Comparison of ENCODE assay signal across 9 cellular contexts in the genomic region with DNA sequence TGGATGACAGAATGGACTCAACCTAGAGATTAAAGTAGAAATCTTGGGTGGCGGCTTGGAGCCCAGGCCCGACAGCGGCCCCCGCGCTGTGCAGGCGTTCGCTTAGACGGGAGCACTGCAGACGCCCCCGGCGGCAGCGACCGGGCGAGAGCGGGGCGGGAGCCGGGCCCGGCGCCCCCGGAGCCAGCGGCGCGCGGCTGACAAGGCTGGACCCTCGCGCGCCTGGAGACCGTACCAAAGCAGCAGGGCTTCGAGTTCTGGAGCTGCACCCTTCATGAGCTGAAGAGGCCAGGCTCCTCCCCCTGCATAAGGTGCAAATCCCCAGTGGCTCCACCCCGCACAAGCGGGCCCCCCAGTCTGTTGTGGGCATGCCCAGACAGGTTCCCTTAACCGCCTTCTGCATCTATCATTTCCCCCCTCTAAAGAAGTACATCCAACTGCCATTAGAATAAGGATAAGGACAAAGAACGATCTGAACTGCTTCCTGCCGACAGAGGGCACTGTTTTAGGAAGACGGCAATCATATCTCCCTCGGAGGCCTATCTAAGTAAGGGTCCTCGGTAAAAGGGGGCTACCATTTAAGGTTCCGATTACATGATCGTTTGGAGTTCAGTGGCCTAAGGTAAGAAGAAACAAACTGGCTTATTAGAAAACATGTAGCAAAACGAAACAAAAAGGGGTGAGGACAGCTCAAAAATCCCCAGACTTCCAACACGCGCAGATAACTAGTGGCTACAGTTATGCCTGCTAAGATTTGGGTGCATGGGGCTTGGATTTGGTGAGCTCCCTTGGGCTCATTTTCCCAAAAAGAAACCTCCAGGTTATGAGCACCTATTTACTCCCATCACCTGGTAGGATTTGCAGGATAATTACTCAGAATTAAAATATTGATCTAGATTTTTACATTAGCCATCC.
DNase-seq lines count a peak whose midpoint lies in the region; ATAC-seq and TF ChIP-seq lines count a peak whose summit lies in the region.
"Had no signal": no experiment of that assay in that cellular context is flagged by ENCODE, and none has a peak within 500 bp of the region (broad histone marks: within the 10 kb centered on the region; RNA-seq: fewer than 3 reads in every experiment).

No MANE protein-coding gene starts in this region.

- no peak for TF ChIP-seq CTCF in GM13976 (IDR thresholded peaks at IDR 0.05; ENCODE audit: borderline replicate concordance, control extremely low read depth, extremely low read depth, insufficient read depth, missing control alignments)
- peak; percentile 23 for TF ChIP-seq CTCF in astrocyte of the spinal cord (IDR thresholded peaks at IDR 0.05; ENCODE audit: low read depth, low read length)
- no peak for TF ChIP-seq CTCF in glutamatergic neuron (IDR thresholded peaks at IDR 0.05; ENCODE audit: partially characterized antibody, unreplicated experiment)

- H3K9me3 ChIP-seq in effector memory CD4-positive, alpha-beta T cell (ENCODE audit: control insufficient read depth, low read length): no peaks in the 10 kb centered on the region

- no peaks in the 10 kb centered on the region for H3K27me3 Mint-ChIP-seq in glutamatergic neuron (ENCODE audit: unreplicated experiment)

- no peaks in the 10 kb centered on the region for H3K27me3 ChIP-seq in effector memory CD4-positive, alpha-beta T cell (replicated peaks; ENCODE audit: control insufficient read depth, insufficient read depth, low read length, poor library complexity, severe bottlenecking)

- no peaks in the 10 kb centered on the region for H3K4me1 ChIP-seq in effector memory CD4-positive, alpha-beta T cell (ENCODE audit: control insufficient read depth, insufficient read depth, low read length, poor library complexity, severe bottlenecking)

- H3K27ac Mint-ChIP-seq in glutamatergic neuron (ENCODE audit: unreplicated experiment): no peak overlapping the region

- H3K4me1 Mint-ChIP-seq in glutamatergic neuron (ENCODE audit: low read depth, unreplicated experiment): no peaks in the 10 kb centered on the region

- no peak overlapping the region for H3K27ac ChIP-seq in effector memory CD4-positive, alpha-beta T cell (ENCODE audit: insufficient read depth, low read length, poor library complexity, severe bottlenecking)
- H3K27ac ChIP-seq: KMS-11 had no signal

- no peaks in the 10 kb centered on the region for H3K36me3 ChIP-seq in effector memory CD4-positive, alpha-beta T cell (ENCODE audit: control insufficient read depth, insufficient read depth, low read length)

- peaks cover 6% of the 10 kb centered on the region for H3K36me3 Mint-ChIP-seq in glutamatergic neuron (ENCODE audit: unreplicated experiment)

- DNase-seq in GM13976 (ENCODE audit: low spot score): peak; percentile 37
- DNase-seq in astrocyte of the spinal cord (ENCODE audit: low read depth, low spot score): no peak
- DNase-seq in lung microvascular endothelial cell (ENCODE audit: low read depth in 2 of 2): peak; percentile 12 to 24
- DNase-seq in glutamatergic neuron: no peak
- DNase-seq in A172 (ENCODE audit: low spot score): no peak
- DNase-seq in effector memory CD4-positive, alpha-beta T cell: no peak
- no peak for DNase-seq in stimulated activated naive CD4-positive, alpha-beta T cell (lab: John Stamatoyannopoulos, UW)

- in situ Hi-C loops in GM13976 (cut with MboI; ENCODE audit: low sequenced_read_pairs, unreplicated experiment): no loop called here
- in situ Hi-C loops in astrocyte of the spinal cord (cut with HindIII; ENCODE audit: low sequenced_read_pairs): no loop called here

- ATAC-seq in HG03442 (IDR thresholded peaks at IDR 0.05; ENCODE audit: unreplicated experiment): peak; percentile 63

- H3K4me3 ChIP-seq in astrocyte of the spinal cord (ENCODE audit: low read depth, low read length): peak overlapping the region; percentile 12
- H3K4me3 ChIP-seq in effector memory CD4-positive, alpha-beta T cell (ENCODE audit: insufficient read depth, low read depth, low read length, poor library complexity, severe bottlenecking): no peak overlapping the region

- H3K9me3 Mint-ChIP-seq in glutamatergic neuron (ENCODE audit: unreplicated experiment): peaks cover 5% of the 10 kb centered on the region

- no peak overlapping the region for H3K4me3 Mint-ChIP-seq in glutamatergic neuron (ENCODE audit: unreplicated experiment)

Comparison
In these comparisons a context has a peak if more than half of its experiments do, and no peak if none do; other contexts are left out.
1. DNase-seq: peak in GM13976 (single experiment) and lung microvascular endothelial cell (2 of 2); none in astrocyte of the spinal cord (single experiment), glutamatergic neuron (single experiment), A172 (single experiment), effector memory CD4-positive, alpha-beta T cell (0 of 3) and stimulated activated naive CD4-positive, alpha-beta T cell (0 of 6).